Comparison of ENCODE assay signal across 24 cellular contexts in the genomic region with DNA sequence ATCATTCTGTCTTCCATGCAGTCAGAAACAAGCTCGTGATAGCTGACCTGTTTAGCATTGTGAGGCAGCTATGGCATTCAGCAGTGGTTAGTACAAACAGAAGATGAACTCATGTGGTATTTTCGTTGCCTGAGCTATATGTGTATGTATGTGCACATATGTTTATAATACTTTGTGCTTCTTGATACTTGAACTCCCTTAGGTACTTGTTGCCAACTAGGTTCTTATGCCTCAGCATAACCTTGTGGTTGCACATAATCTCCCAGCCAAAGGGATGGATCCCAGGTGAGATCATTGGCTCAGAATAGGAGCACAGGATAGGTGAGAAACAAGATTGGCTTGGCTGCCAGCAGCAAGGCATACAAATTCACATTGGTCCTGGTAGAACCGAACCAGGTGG.
"Had no signal": no experiment of that assay in that cellular context is flagged by ENCODE, and none has a peak within 500 bp of the region (broad histone marks: within the 10 kb centered on the region; RNA-seq: fewer than 3 reads in every experiment).

No MANE protein-coding gene starts in this region.

- H3K4me3 Mint-ChIP-seq: activated CD4-positive, alpha-beta memory T cell treated with anti-CD3 and anti-CD28 coated beads for 36 hours; activated naive CD4-positive, alpha-beta T cell treated with anti-CD3 and anti-CD28 coated beads for 36 hours; activated naive CD8-positive, alpha-beta T cell treated with anti-CD3 and anti-CD28 coated beads, Interleukin-2, amount 10 ng/mL, durations not matched to agents 7 days and 5 days; activated T-helper 1 cell treated with anti-CD3 and anti-CD28 coated beads, Interleukin-12 subunit alpha, Interleukin-12 subunit beta, Interleukin-2, Interleukin-4 antibody, amounts not matched to agents 30 ng/mL and 10 ng/mL and 1 ng/mL, durations not matched to agents 14 hours and 24 hours and 36 hours; nephron; stimulated activated naive B cell treated with anti-CD40 and anti-IgM and Interleukin-4, amounts not matched to agents 10 μg/mL and 1 μg/mL and 100 μg/mL, for 72 hours; T-cell had no signal

- H3K4me1 Mint-ChIP-seq: nephron; stimulated activated naive B cell treated with anti-CD40 and anti-IgM and Interleukin-4, amounts not matched to agents 10 μg/mL and 1 μg/mL and 100 μg/mL, for 72 hours; T-cell had no signal

- H3K27me3 Mint-ChIP-seq: activated CD4-positive, alpha-beta memory T cell treated with anti-CD3 and anti-CD28 coated beads for 36 hours; activated naive CD8-positive, alpha-beta T cell treated with anti-CD3 and anti-CD28 coated beads, Interleukin-2, amount 10 ng/mL, durations not matched to agents 7 days and 5 days; stimulated activated naive B cell treated with anti-CD40 and anti-IgM and Interleukin-4, amounts not matched to agents 10 μg/mL and 1 μg/mL and 100 μg/mL, for 72 hours; T-cell had no signal

- ATAC-seq: left lung; sciatic nerve; stimulated activated naive B cell treated with anti-CD40 and anti-IgM and Interleukin-4, amounts not matched to agents 10 μg/mL and 1 μg/mL and 100 μg/mL, for 72 hours; T-cell had no signal

- DNase-seq: activated CD4-positive, alpha-beta memory T cell treated with anti-CD3 and anti-CD28 coated beads for 36 hours; activated CD4-positive, alpha-beta T cell treated with anti-CD3 and anti-CD28 coated beads for 4 hours; activated CD8-positive, alpha-beta memory T cell treated with anti-CD3 and anti-CD28 coated beads, Interleukin-2, amount 50 U/mL, for 4 hours; activated effector memory CD4-positive, alpha-beta T cell treated with anti-CD3 and anti-CD28 coated beads, Interleukin-2, amount 50 U/mL, for 16 hours; activated naive CD4-positive, alpha-beta T cell treated with anti-CD3 and anti-CD28 coated beads for 36 hours; activated naive CD8-positive, alpha-beta T cell treated with anti-CD3 and anti-CD28 coated beads, Interleukin-2, amount 10 ng/mL, durations not matched to agents 7 days and 5 days; activated T-cell treated with anti-CD3 and anti-CD28 coated beads, Interleukin-2, amount 50 U/mL, for 1 hour; dorsolateral prefrontal cortex; effector memory CD4-positive, alpha-beta T cell; foreskin fibroblast; heart left ventricle; kidney glomerular epithelial cell; left lung; mesendoderm; stimulated activated CD4-positive, alpha-beta T cell treated with anti-CD3 and anti-CD28 coated beads, Interleukin-1b, Interleukin-23, amount 100 ng/mL, for 48 hours; stimulated activated CD4-positive, alpha-beta T cell treated with anti-CD3 and anti-CD28 coated beads, Interleukin-4, amount 100 ng/mL, for 4 hours; stimulated activated CD8-positive, alpha-beta memory T cell treated with anti-CD3 and anti-CD28 coated beads, Interleukin-4, amount 100 ng/mL, for 48 hours; stimulated activated naive B cell treated with anti-CD40 and anti-IgM and Interleukin-4, amounts not matched to agents 10 μg/mL and 1 μg/mL and 100 μg/mL, for 72 hours; stomach; T-cell; tibial artery had no signal

- H3K27ac Mint-ChIP-seq: activated CD4-positive, alpha-beta memory T cell treated with anti-CD3 and anti-CD28 coated beads for 36 hours; activated naive CD4-positive, alpha-beta T cell treated with anti-CD3 and anti-CD28 coated beads for 36 hours; activated naive CD8-positive, alpha-beta T cell treated with anti-CD3 and anti-CD28 coated beads, Interleukin-2, amount 10 ng/mL, durations not matched to agents 7 days and 5 days; activated T-helper 1 cell treated with anti-CD3 and anti-CD28 coated beads, Interleukin-12 subunit alpha, Interleukin-12 subunit beta, Interleukin-2, Interleukin-4 antibody, amounts not matched to agents 30 ng/mL and 10 ng/mL and 1 ng/mL, durations not matched to agents 14 hours and 24 hours and 36 hours; nephron; stimulated activated naive B cell treated with anti-CD40 and anti-IgM and Interleukin-4, amounts not matched to agents 10 μg/mL and 1 μg/mL and 100 μg/mL, for 72 hours; T-cell had no signal

- H3K9me3 Mint-ChIP-seq: activated naive CD8-positive, alpha-beta T cell treated with anti-CD3 and anti-CD28 coated beads, Interleukin-2, amount 10 ng/mL, durations not matched to agents 7 days and 5 days; activated T-helper 1 cell treated with anti-CD3 and anti-CD28 coated beads, Interleukin-12 subunit alpha, Interleukin-12 subunit beta, Interleukin-2, Interleukin-4 antibody, amounts not matched to agents 30 ng/mL and 10 ng/mL and 1 ng/mL, durations not matched to agents 14 hours and 24 hours and 36 hours; nephron had no signal
